ENCODE assay signal across 10 cellular contexts in the genomic region with DNA sequence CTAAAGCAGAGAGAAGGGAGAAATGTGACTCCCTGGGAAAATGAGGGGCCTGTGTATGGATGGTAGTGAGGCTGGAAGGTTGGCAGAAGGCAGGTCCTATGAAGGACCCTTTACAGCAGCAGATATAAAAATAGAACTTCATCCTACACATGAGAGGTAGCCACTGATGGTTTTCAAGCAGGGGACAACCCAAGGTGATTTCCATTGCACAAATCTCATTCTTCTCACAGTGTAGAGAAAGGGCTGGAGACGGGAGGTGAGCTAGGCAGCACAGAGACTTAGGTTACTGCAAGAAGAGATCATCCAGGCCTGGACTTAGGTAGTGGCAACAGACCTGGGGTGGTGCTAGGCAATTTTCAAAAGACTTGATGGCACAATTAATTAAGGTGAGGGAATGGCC.
A peak's percentile ranks its signal among the peaks of the same experiment; 100 is the strongest.
DNase-seq lines count a peak whose midpoint lies in the region; ATAC-seq and TF ChIP-seq lines count a peak whose summit lies in the region.
"Had no signal": no experiment of that assay in that cellular context is flagged by ENCODE, and none has a peak within 500 bp of the region (broad histone marks: within the 10 kb centered on the region; RNA-seq: fewer than 3 reads in every experiment).

No MANE protein-coding gene starts in this region.

- H3K36me3 ChIP-seq in GM06990 (ENCODE audit: control insufficient read depth, insufficient read depth, low read length) (no peaks in the 10 kb centered on the region), OCI-LY1 (ENCODE audit: insufficient read depth, low read length) (peaks cover 7% of the 10 kb centered on the region; the same call in 1 of the 2 replicates)

- no peak for DNase-seq in GM06990 (ENCODE audit: extremely low read depth, insufficient read length)
- no peak for DNase-seq in NCI-H1436 (lab: John Stamatoyannopoulos, UW)
- no peak for DNase-seq in T-helper 2 cell treated with Interferon-gamma antibody and Interleukin-4, amounts not matched to agents 5 μg/mL and 100 μg/mL, for 36 hours (ENCODE audit: low spot score)
- no peak for DNase-seq in NCI-H345 treated with DMSO at 0.1 percent for 48 hours (lab: John Stamatoyannopoulos, UW; ENCODE audit: unreplicated experiment)
- no peak for DNase-seq in GF-D8 (lab: John Stamatoyannopoulos, UW)
- DNase-seq: activated CD8-positive, alpha-beta memory T cell treated with anti-CD3 and anti-CD28 coated beads, Interleukin-2, amount 50 U/mL, for 4 hours; naive thymus-derived CD8-positive, alpha-beta T cell had no signal

- H3K27ac ChIP-seq in OCI-LY1 (ENCODE audit: low read depth, low read length, poor library complexity, severe bottlenecking) = peak overlapping the region; percentile 99

- peak; percentile 64 for ATAC-seq in GM19372 (IDR thresholded peaks at IDR 0.05; ENCODE audit: low read depth, unreplicated experiment)
- peak; percentile 74 for ATAC-seq in HG02852 (IDR thresholded peaks at IDR 0.05; ENCODE audit: unreplicated experiment)
- ATAC-seq: naive thymus-derived CD8-positive, alpha-beta T cell had no signal

- H3K9me3 ChIP-seq in OCI-LY1 (ENCODE audit: low read length) = no peaks in the 10 kb centered on the region

- H3K4me3 ChIP-seq in GM06990 (replicated peaks; ENCODE audit: low read depth, low read length) (peak overlapping the region; percentile 19; the same call in 1 of the 2 replicates), OCI-LY1 (ENCODE audit: low read depth, low read length, poor library complexity, severe bottlenecking) (no peak overlapping the region)

- H3K79me2 ChIP-seq in OCI-LY1 (ENCODE audit: insufficient read depth, low read length) = peaks cover 83% of the 10 kb centered on the region

- H3K9ac ChIP-seq in OCI-LY1 (ENCODE audit: low read length) = peak overlapping the region; percentile 48; the same call in 1 of the 2 replicates

- no peaks in the 10 kb centered on the region for H3K36me3 Mint-ChIP-seq in T-helper 2 cell treated with Interferon-gamma antibody and Interleukin-4, amounts not matched to agents 5 μg/mL and 100 μg/mL, for 36 hours (ENCODE audit: low read depth)

- H3K27me3 Mint-ChIP-seq in T-helper 2 cell treated with Interferon-gamma antibody and Interleukin-4, amounts not matched to agents 5 μg/mL and 100 μg/mL, for 36 hours (ENCODE audit: low read depth) = no peaks in the 10 kb centered on the region
- H3K27me3 Mint-ChIP-seq: naive thymus-derived CD8-positive, alpha-beta T cell had no signal

- no peak overlapping the region for H3K27ac Mint-ChIP-seq in T-helper 2 cell treated with Interferon-gamma antibody and Interleukin-4, amounts not matched to agents 5 μg/mL and 100 μg/mL, for 36 hours

- H3K9me2 ChIP-seq in OCI-LY1 (ENCODE audit: low read depth, low read length) = no peaks in the 10 kb centered on the region

- no peak overlapping the region for H3K4me3 Mint-ChIP-seq in T-helper 2 cell treated with Interferon-gamma antibody and Interleukin-4, amounts not matched to agents 5 μg/mL and 100 μg/mL, for 36 hours
- H3K4me3 Mint-ChIP-seq: naive thymus-derived CD8-positive, alpha-beta T cell had no signal

- H3K9me3 Mint-ChIP-seq in T-helper 2 cell treated with Interferon-gamma antibody and Interleukin-4, amounts not matched to agents 5 μg/mL and 100 μg/mL, for 36 hours = no peaks in the 10 kb centered on the region
- H3K9me3 Mint-ChIP-seq: naive thymus-derived CD8-positive, alpha-beta T cell had no signal

- H2AFZ ChIP-seq in OCI-LY1 (ENCODE audit: low read length) = no peak overlapping the region

- TF ChIP-seq CTCF in GM06990 (IDR thresholded peaks at IDR 0.05; ENCODE audit: insufficient read depth, low read length, poor library complexity, severe bottlenecking) (no peak), OCI-LY1 (IDR thresholded peaks at IDR 0.05; ENCODE audit: low read length) (no peak)

- H3K27me3 ChIP-seq in GM06990 (replicated peaks; ENCODE audit: control insufficient read depth, insufficient read depth, low read length) = no peaks in the 10 kb centered on the region
- H3K27me3 ChIP-seq in OCI-LY1 (ENCODE audit: insufficient read depth, low read length) = no peaks in the 10 kb centered on the region

- H3K4me1 Mint-ChIP-seq in T-helper 2 cell treated with Interferon-gamma antibody and Interleukin-4, amounts not matched to agents 5 μg/mL and 100 μg/mL, for 36 hours (ENCODE audit: low read depth) = peaks cover 24% of the 10 kb centered on the region

- H3K4me2 ChIP-seq in OCI-LY1 (ENCODE audit: low read length) = peak overlapping the region; percentile 48

- no peaks in the 10 kb centered on the region for H3F3A ChIP-seq in OCI-LY1 (ENCODE audit: insufficient read depth, low read length)

- H4K20me1 ChIP-seq in OCI-LY1 (ENCODE audit: insufficient read depth, low read length) = no peaks in the 10 kb centered on the region

- H3K4me1 ChIP-seq in OCI-LY1 (ENCODE audit: insufficient read depth, low read length, severe bottlenecking) = peaks cover 99% of the 10 kb centered on the region
